In genomic region chr17:68509151-68510057, GRCh38 we compare ENCODE assay signal across 1 cellular context.
TF ChIP-seq lines count a peak whose summit lies in the region.

No MANE protein-coding gene starts in this region.

TF ChIP-seq in HepG2, 621 proteins besides CTCF, POLR2A, EP300 and RAD21 (continued from another document):
- peak; percentile 72; the same call in 1 of the 2 replicates for TF ChIP-seq HIC2 (CRISPR knock-in tag; IDR thresholded peaks at IDR 0.05; ENCODE audit: low read depth)
- no peak for TF ChIP-seq TRIM24 (CRISPR knock-in tag; IDR thresholded peaks at IDR 0.05)
- no peak for TF ChIP-seq PBX3 (CRISPR knock-in tag; IDR thresholded peaks at IDR 0.05; ENCODE audit: borderline replicate concordance)
- TF ChIP-seq YY1 (IDR thresholded peaks at IDR 0.05; ENCODE audit: insufficient read depth, insufficient replicate concordance, low read depth, low read length): no peak
- TF ChIP-seq MLLT10 (CRISPR knock-in tag; IDR thresholded peaks at IDR 0.05): no peak
- peak; percentile 39; the same call in 1 of the 2 replicates for TF ChIP-seq KMT2B (CRISPR knock-in tag; IDR thresholded peaks at IDR 0.05)
- TF ChIP-seq MYPOP (CRISPR knock-in tag; IDR thresholded peaks at IDR 0.05): no peak
- no peak for TF ChIP-seq ZFP41 (CRISPR knock-in tag; IDR thresholded peaks at IDR 0.05; ENCODE audit: borderline replicate concordance)
- TF ChIP-seq ZBED4 (CRISPR knock-in tag; IDR thresholded peaks at IDR 0.05; ENCODE audit: borderline replicate concordance): no peak
- TF ChIP-seq ZNF513 (CRISPR knock-in tag; conservative IDR thresholded peaks at IDR 0.05): no peak
- TF ChIP-seq ZNF790 (CRISPR knock-in tag; IDR thresholded peaks at IDR 0.05; ENCODE audit: borderline replicate concordance): no peak
- TF ChIP-seq ATF1 (CRISPR knock-in tag; IDR thresholded peaks at IDR 0.05): no peak
- TF ChIP-seq ZNF205 (CRISPR knock-in tag; IDR thresholded peaks at IDR 0.05): no peak; the same call in 1 of the 2 replicates
- peak; percentile 30 for TF ChIP-seq ZFX (CRISPR knock-in tag; IDR thresholded peaks at IDR 0.05; ENCODE audit: low read depth)
- TF ChIP-seq ZNF180 (CRISPR knock-in tag; IDR thresholded peaks at IDR 0.05; ENCODE audit: borderline replicate concordance, low read depth): no peak
- TF ChIP-seq ZNF33B (CRISPR knock-in tag; IDR thresholded peaks at IDR 0.05): no peak
- TF ChIP-seq ZBTB20 (CRISPR knock-in tag; IDR thresholded peaks at IDR 0.05; ENCODE audit: borderline replicate concordance, low read depth): 0 out of 2 replicates have a peak, but pooled peaks have one; percentile 44
- TF ChIP-seq ZMAT3 (CRISPR knock-in tag; conservative IDR thresholded peaks at IDR 0.05): no peak
- TF ChIP-seq HCFC1 (IDR thresholded peaks at IDR 0.05; ENCODE audit: low read depth, low read length): no peak
- no peak for TF ChIP-seq KDM1A (CRISPR knock-in tag; IDR thresholded peaks at IDR 0.05)
- TF ChIP-seq ZNF234 (CRISPR knock-in tag; conservative IDR thresholded peaks at IDR 0.05): no peak
- no peak for TF ChIP-seq ZNF720 (CRISPR knock-in tag; IDR thresholded peaks at IDR 0.05)
- no peak for TF ChIP-seq ATF3 (CRISPR knock-in tag; IDR thresholded peaks at IDR 0.05)
- TF ChIP-seq SRY (CRISPR knock-in tag; IDR thresholded peaks at IDR 0.05): no peak
- TF ChIP-seq ZSCAN31 (CRISPR knock-in tag; IDR thresholded peaks at IDR 0.05; ENCODE audit: low read depth): no peak
